ENCODE assay signal across 20 cellular contexts in genomic region chr12:79635676-79636075, GRCh38. TPM values are rescaled to one million over a fixed set of nuclear protein-coding genes. Genes with fewer than 3 reads are reported as not detected.
DNase-seq lines count a peak whose midpoint lies in the region; ATAC-seq and TF ChIP-seq lines count a peak whose summit lies in the region.
"Had no signal": no experiment of that assay in that cellular context is flagged by ENCODE, and none has a peak within 500 bp of the region (broad histone marks: within the 10 kb centered on the region; RNA-seq: fewer than 3 reads in every experiment).

No MANE protein-coding gene starts in this region.

- CTCF ChIA-PET in BJ (lab: Yijun Ruan, JAX), result no interaction called here

- no peak overlapping the region for H2BK120ac ChIP-seq in mesenchymal stem cell (ENCODE audit: low read depth, low read length)

- H3K79me1 ChIP-seq in mesenchymal stem cell (replicated peaks; ENCODE audit: low read length, poor library complexity, severe bottlenecking), result peaks cover 10% of the 10 kb centered on the region

- TF ChIP-seq CTCF in BJ (IDR thresholded peaks at IDR 0.05; ENCODE audit: insufficient read depth, low read depth, low read length) (no peak), NB4 (IDR thresholded peaks at IDR 0.05; ENCODE audit: low read depth, low read length) (no peak), epithelial cell of esophagus (IDR thresholded peaks at IDR 0.05; ENCODE audit: insufficient read depth, low read depth, low read length, missing control alignments) (no peak), coronary artery (IDR thresholded peaks at IDR 0.05) (no peak)

- no peak overlapping the region for H2BK5ac ChIP-seq in mesenchymal stem cell (ENCODE audit: low read depth, low read length, poor library complexity, severe bottlenecking)

- DNase-seq in BJ (ENCODE audit: low read depth), result peak; percentile 27
- DNase-seq in NB4 (ENCODE audit: low read depth), result peak; percentile 2
- DNase-seq in epithelial cell of esophagus (ENCODE audit: low read depth), result peak; percentile 89
- peak; percentile 27 for DNase-seq in mesenchymal stem cell
- DNase-seq in NCI-H1092 (lab: John Stamatoyannopoulos, UW), result no peak
- no peak for DNase-seq in NCI-H146 treated with DMSO at 0.1 percent for 48 hours (lab: John Stamatoyannopoulos, UW; ENCODE audit: unreplicated experiment)
- no peak for DNase-seq in coronary artery (ENCODE audit: low spot score)
- DNase-seq: activated CD4-positive, alpha-beta T cell treated with anti-CD3 and anti-CD28 coated beads, Interleukin-2, amount 10 ng/mL, durations not matched to agents 24 days and 14 days; activated naive CD4-positive, alpha-beta T cell treated with anti-CD3 and anti-CD28 coated beads, Interleukin-2, amount 10 ng/mL, durations not matched to agents 7 days and 5 days; body of pancreas; Calu3; dorsolateral prefrontal cortex; esophagus squamous epithelium; lower lobe of right lung; naive thymus-derived CD8-positive, alpha-beta T cell; NCI-H2029; NCI-H526; PC-3 had no signal

- H3K4ac ChIP-seq in mesenchymal stem cell (ENCODE audit: low read depth in 1 of 2, low read length in 2 of 2), result no peak overlapping the region

- no peak overlapping the region for H2AK5ac ChIP-seq in mesenchymal stem cell (ENCODE audit: low read length, severe bottlenecking)

- no peaks in the 10 kb centered on the region; the same call in 1 of the 2 replicates for H3K36me3 ChIP-seq in BJ (ENCODE audit: control insufficient read depth, insufficient read depth, low read length)
- H3K36me3 ChIP-seq in mesenchymal stem cell (ENCODE audit: control insufficient read depth in 1 of 2, insufficient read depth in 2 of 2, low read depth in 1 of 2, low read length in 2 of 2), result peaks cover 0 to 3% of the 10 kb centered on the region in 2 experiments
- H3K36me3 ChIP-seq: esophagus squamous epithelium, lower lobe of right lung had no signal

- H3K14ac ChIP-seq in mesenchymal stem cell (ENCODE audit: low read length in 2 of 2), result no peak overlapping the region

- H3K9ac ChIP-seq in mesenchymal stem cell (ENCODE audit: low read length), result no peak overlapping the region

- H3K27me3 ChIP-seq in BJ (ENCODE audit: control insufficient read depth, insufficient read depth, low read length) (no peaks in the 10 kb centered on the region), mesenchymal stem cell (ENCODE audit: control insufficient read depth in 1 of 2, insufficient read depth in 1 of 2, low read length in 2 of 2) (no peaks in the 10 kb centered on the region)
- H3K27me3 ChIP-seq: body of pancreas, dorsolateral prefrontal cortex, esophagus squamous epithelium had no signal

- no peak overlapping the region for H4K8ac ChIP-seq in mesenchymal stem cell (ENCODE audit: low read length)

- ATAC-seq in GM18502 (IDR thresholded peaks at IDR 0.05; ENCODE audit: poor library complexity, unreplicated experiment), result no peak
- ATAC-seq: lower lobe of right lung; naive thymus-derived CD8-positive, alpha-beta T cell; PC-3; SK-N-SH treated with all-trans-retinoic acid at 6 μM for 48 hours had no signal

- no peaks in the 10 kb centered on the region for H3K4me1 ChIP-seq in mesenchymal stem cell (ENCODE audit: control insufficient read depth, insufficient read depth, low read depth, low read length)
- H3K4me1 ChIP-seq: lower lobe of right lung had no signal

- no peak overlapping the region for H2BK15ac ChIP-seq in mesenchymal stem cell (ENCODE audit: low read depth, poor library complexity, severe bottlenecking)

- no peak overlapping the region for H2BK12ac ChIP-seq in mesenchymal stem cell (ENCODE audit: low read length in 2 of 2)

- no peak overlapping the region for H3K27ac ChIP-seq in mesenchymal stem cell (ENCODE audit: low read length, poor library complexity, severe bottlenecking)
- no peak overlapping the region for H3K27ac ChIP-seq in coronary artery
- H3K27ac ChIP-seq: dorsolateral prefrontal cortex, lower lobe of right lung had no signal

- H3K23ac ChIP-seq in mesenchymal stem cell (ENCODE audit: low read length in 2 of 2), result no peak overlapping the region

- no peak overlapping the region for H3K4me3 ChIP-seq in BJ (ENCODE audit: low read depth, low read length)
- H3K4me3 ChIP-seq in NB4 (ENCODE audit: low read depth, low read length), result no peak overlapping the region
- H3K4me3 ChIP-seq in epithelial cell of esophagus (ENCODE audit: low read length), result no peak overlapping the region
- H3K4me3 ChIP-seq in mesenchymal stem cell (ENCODE audit: insufficient read depth in 1 of 2, low read depth in 1 of 2, low read length in 2 of 2), result no peak overlapping the region
- no peak overlapping the region for H3K4me3 ChIP-seq in coronary artery
- H3K4me3 ChIP-seq: body of pancreas, dorsolateral prefrontal cortex, esophagus squamous epithelium, lower lobe of right lung had no signal

- H4K91ac ChIP-seq in mesenchymal stem cell (ENCODE audit: low read length), result no peak overlapping the region

- H2AFZ ChIP-seq in mesenchymal stem cell (ENCODE audit: low read depth, low read length), result no peak overlapping the region

- H3K9me3 ChIP-seq in mesenchymal stem cell (ENCODE audit: control insufficient read depth, low read length), result no peaks in the 10 kb centered on the region
- H3K9me3 ChIP-seq: body of pancreas, esophagus squamous epithelium, lower lobe of right lung had no signal

- POLR2A ChIA-PET in BJ (lab: Charles Lee), result no interaction called here

- no peak overlapping the region for H3K18ac ChIP-seq in mesenchymal stem cell (ENCODE audit: low read depth in 1 of 2, low read length in 2 of 2)

- TF ChIP-seq POLR2A in NB4 (IDR thresholded peaks at IDR 0.05; ENCODE audit: extremely low read depth, insufficient read length), result no peak

- no peak overlapping the region for H3K4me2 ChIP-seq in mesenchymal stem cell (ENCODE audit: low read length, poor library complexity, severe bottlenecking)

RNA-seq across cellular contexts. Expression of gene PAWR, which starts 55.1 kb away (rescaled TPM):
- 10.5 and 13.1 TPM in 2 replicates for polyA plus RNA-seq in BJ (2011; rRNA removed)
- 6.4 and 12.4 TPM in 2 replicates for polyA minus RNA-seq in BJ (2011; rRNA and poly(A)+ RNA removed)
- 15.1 TPM for polyA plus RNA-seq in mesenchymal stem cell (2013, experiment 1 of 2)
- polyA plus RNA-seq in mesenchymal stem cell (2013, experiment 2 of 2), result 15.9 TPM

Comparison
In these comparisons a context has a peak if more than half of its experiments do, and no peak if none do; other contexts are left out.
1. DNase-seq: peak in BJ (single experiment), NB4 (single experiment), epithelial cell of esophagus (single experiment) and mesenchymal stem cell (single experiment); none in NCI-H1092 (single experiment), NCI-H146 treated with DMSO at 0.1 percent for 48 hours (single experiment) and coronary artery (single experiment).